Comparison of ENCODE assay signal across 1 cellular context in genomic region chr2:224729435-224729834, GRCh38.
TF ChIP-seq lines count a peak whose summit lies in the region.

No MANE protein-coding gene starts in this region.

TF ChIP-seq in HepG2, 621 proteins besides CTCF, POLR2A, EP300 and RAD21 (continued from another document):
- no peak for TF ChIP-seq ZNF770 (CRISPR knock-in tag; IDR thresholded peaks at IDR 0.05)
- TF ChIP-seq ZNF660 (CRISPR knock-in tag; IDR thresholded peaks at IDR 0.05; ENCODE audit: borderline replicate concordance, low read depth) = no peak
- TF ChIP-seq TBP (CRISPR knock-in tag; IDR thresholded peaks at IDR 0.05) = no peak
- TF ChIP-seq JUND (CRISPR knock-in tag; IDR thresholded peaks at IDR 0.05) = no peak
- no peak for TF ChIP-seq FOXP4 (CRISPR knock-in tag; IDR thresholded peaks at IDR 0.05)
- no peak for TF ChIP-seq MATR3 (CRISPR knock-in tag; IDR thresholded peaks at IDR 0.05)
- TF ChIP-seq TGIF2 (CRISPR knock-in tag; IDR thresholded peaks at IDR 0.05) = no peak
- no peak for TF ChIP-seq HDAC1 (CRISPR knock-in tag; IDR thresholded peaks at IDR 0.05)
- TF ChIP-seq NFE2L1 (CRISPR knock-in tag; IDR thresholded peaks at IDR 0.05; ENCODE audit: borderline replicate concordance) = no peak
